Comparison of ENCODE assay signal across 16 cellular contexts in genomic region chr1:67677408-67677807, GRCh38. TPM values are rescaled to one million over a fixed set of nuclear protein-coding genes. Genes with fewer than 3 reads are reported as not detected.
A peak's percentile ranks its signal among the peaks of the same experiment; 100 is the strongest.
DNase-seq lines count a peak whose midpoint lies in the region; ATAC-seq and TF ChIP-seq lines count a peak whose summit lies in the region.
"Had no signal": no experiment of that assay in that cellular context is flagged by ENCODE, and none has a peak within 500 bp of the region (broad histone marks: within the 10 kb centered on the region; RNA-seq: fewer than 3 reads in every experiment).

No MANE protein-coding gene starts in this region.

- peak overlapping the region; percentile 24 to 98 (median 26) for H3K27ac Mint-ChIP-seq in nephron
- H3K27ac Mint-ChIP-seq in activated naive CD4-positive, alpha-beta T cell treated with anti-CD3 and anti-CD28 coated beads, Interleukin-2, amount 50 U/mL, for 72 hours = no peak overlapping the region
- H3K27ac Mint-ChIP-seq: CD14-positive monocyte; CD8-positive, alpha-beta T cell had no signal

- CTCF ChIA-PET in Panc1 (lab: Charles Lee) = no interaction called here

- no peaks in the 10 kb centered on the region for H3K9me3 Mint-ChIP-seq in nephron
- no peaks in the 10 kb centered on the region for H3K9me3 Mint-ChIP-seq in activated naive CD4-positive, alpha-beta T cell treated with anti-CD3 and anti-CD28 coated beads, Interleukin-2, amount 50 U/mL, for 72 hours
- H3K9me3 Mint-ChIP-seq: CD14-positive monocyte; CD8-positive, alpha-beta T cell had no signal

- no peak overlapping the region for H3K4me3 Mint-ChIP-seq in nephron
- H3K4me3 Mint-ChIP-seq: CD14-positive monocyte; CD8-positive, alpha-beta T cell had no signal

- peak; percentile 55 for DNase-seq in DMS 273 (lab: John Stamatoyannopoulos, UW; ENCODE audit: unreplicated experiment)
- DNase-seq in DMS 273 treated with DMSO at 0.1 percent for 48 hours (lab: John Stamatoyannopoulos, UW) = no peak
- no peak for DNase-seq in Panc1 (ENCODE audit: low read depth, low spot score)
- no peak for DNase-seq in activated naive CD4-positive, alpha-beta T cell treated with anti-CD3 and anti-CD28 coated beads, Interleukin-2, amount 50 U/mL, for 72 hours (ENCODE audit: low spot score in 2 of 2)
- DNase-seq: CD8-positive, alpha-beta T cell; COR-L47; DMS53; GF-D8; GOT3 had no signal

- intact Hi-C loops in Panc1 (cut with micrococcal nuclease; ENCODE audit: unreplicated experiment) = no loop called here

- H3K4me1 ChIP-seq in KMS-11 (ENCODE audit: low read depth, poor library complexity, severe bottlenecking) = peaks cover 48% of the 10 kb centered on the region
- H3K4me1 ChIP-seq in Panc1 (ENCODE audit: control insufficient read depth, insufficient read depth, low read length) = peaks cover 32% of the 10 kb centered on the region

- H3K36me3 Mint-ChIP-seq in nephron (ENCODE audit: low read depth) = no peaks in the 10 kb centered on the region
- no peaks in the 10 kb centered on the region for H3K36me3 Mint-ChIP-seq in activated naive CD4-positive, alpha-beta T cell treated with anti-CD3 and anti-CD28 coated beads, Interleukin-2, amount 50 U/mL, for 72 hours
- H3K36me3 Mint-ChIP-seq: CD14-positive monocyte; CD8-positive, alpha-beta T cell had no signal

- no peak overlapping the region for H3K9ac ChIP-seq in KMS-11

- H3K9me3 ChIP-seq in Panc1 (ENCODE audit: control insufficient read depth, insufficient read depth, low read depth, low read length) = no peaks in the 10 kb centered on the region
- H3K9me3 ChIP-seq: HAP-1 had no signal

- TF ChIP-seq CTCF in KMS-11 (conservative IDR thresholded peaks at IDR 0.05; ENCODE audit: low read depth, low read length) (no peak), Panc1 (IDR thresholded peaks at IDR 0.05) (no peak), nephron (IDR thresholded peaks at IDR 0.05; ENCODE audit: unreplicated experiment in 3 of 3) (no peak)

- H3K27ac ChIP-seq in KMS-11 (peak overlapping the region; percentile 90; the same call in 1 of the 2 replicates), Panc1 (ENCODE audit: low read length) (peak overlapping the region; percentile 75)
- H3K27ac ChIP-seq: 22Rv1, HL-60 had no signal

- H3K27me3 Mint-ChIP-seq in nephron (ENCODE audit: low read depth) = no peaks in the 10 kb centered on the region

- H3K27me3 ChIP-seq in KMS-11 (ENCODE audit: insufficient read depth, low read depth) = no peaks in the 10 kb centered on the region
- H3K27me3 ChIP-seq in Panc1 (ENCODE audit: control insufficient read depth, insufficient read depth, low read length) = no peaks in the 10 kb centered on the region

- no peaks in the 10 kb centered on the region for H4K20me1 ChIP-seq in KMS-11 (ENCODE audit: insufficient read depth)

- peak overlapping the region; percentile 35 for H3K4me2 ChIP-seq in KMS-11

- POLR2A ChIA-PET in Panc1 (lab: Charles Lee) = no interaction called here

- no peak overlapping the region for H3K4me3 ChIP-seq in KMS-11 (IDR thresholded peaks at IDR 0.05; ENCODE audit: insufficient read depth, low read depth, low read length)
- H3K4me3 ChIP-seq in Panc1 (ENCODE audit: low read depth in 2 of 2, low read length in 2 of 2) = no peak overlapping the region
- H3K4me3 ChIP-seq: HAP-1 had no signal

- TF ChIP-seq POLR2A in GM18505 (IDR thresholded peaks at IDR 0.05; ENCODE audit: borderline replicate concordance, extremely low read depth, insufficient read depth, insufficient read length) = no peak

- in situ Hi-C loops in Panc1 (cut with HindIII; ENCODE audit: low pct_unique_long_range_greater_than_20kb, low sequenced_read_pairs) = no loop called here

- ATAC-seq in Panc1 (no peak), GM18505 (IDR thresholded peaks at IDR 0.05; ENCODE audit: unreplicated experiment) (no peak)
- ATAC-seq in activated naive CD4-positive, alpha-beta T cell treated with anti-CD3 and anti-CD28 coated beads, Interleukin-2, amount 50 U/mL, for 72 hours = no peak
- ATAC-seq: CD8-positive, alpha-beta T cell had no signal

- peaks cover 45% of the 10 kb centered on the region for H3K4me1 Mint-ChIP-seq in nephron

- BruUV-seq in Panc1 (replicated peaks; lab: Mats Ljungman, UMichigan) = no TSS peak

- H3K36me3 ChIP-seq in KMS-11 (ENCODE audit: insufficient read depth) (no peaks in the 10 kb centered on the region), Panc1 (ENCODE audit: control insufficient read depth, insufficient read depth, low read length) (no peaks in the 10 kb centered on the region)
- H3K36me3 ChIP-seq: HAP-1 had no signal

- no peak overlapping the region for H2AFZ ChIP-seq in KMS-11 (ENCODE audit: low read depth)

- H3K79me2 ChIP-seq in KMS-11 (ENCODE audit: insufficient read depth, low read depth) = no peaks in the 10 kb centered on the region

RNA-seq across cellular contexts. Expression of gene GADD45A, which starts 7.6 kb away (rescaled TPM):
- 106 TPM for total RNA-seq in Panc1 (2021; ENCODE audit: unreplicated experiment)
- 91.6 TPM for polyA plus RNA-seq in Panc1 (2012; ENCODE audit: insufficient read length)
- 10 to 100 TPM; 26.3 to 78.8 TPM for total RNA-seq in activated naive CD4-positive, alpha-beta T cell treated with anti-CD3 and anti-CD28 coated beads, Interleukin-2, amount 50 U/mL, for 72 hours

Comparison
In these comparisons a context has a peak if more than half of its experiments do, and no peak if none do; other contexts are left out.
1. H3K27ac Mint-ChIP-seq: peak in nephron (3 of 3); none in activated naive CD4-positive, alpha-beta T cell treated with anti-CD3 and anti-CD28 coated beads, Interleukin-2, amount 50 U/mL, for 72 hours (0 of 2).